Comparison of ENCODE assay signal across 12 cellular contexts in the genomic region with DNA sequence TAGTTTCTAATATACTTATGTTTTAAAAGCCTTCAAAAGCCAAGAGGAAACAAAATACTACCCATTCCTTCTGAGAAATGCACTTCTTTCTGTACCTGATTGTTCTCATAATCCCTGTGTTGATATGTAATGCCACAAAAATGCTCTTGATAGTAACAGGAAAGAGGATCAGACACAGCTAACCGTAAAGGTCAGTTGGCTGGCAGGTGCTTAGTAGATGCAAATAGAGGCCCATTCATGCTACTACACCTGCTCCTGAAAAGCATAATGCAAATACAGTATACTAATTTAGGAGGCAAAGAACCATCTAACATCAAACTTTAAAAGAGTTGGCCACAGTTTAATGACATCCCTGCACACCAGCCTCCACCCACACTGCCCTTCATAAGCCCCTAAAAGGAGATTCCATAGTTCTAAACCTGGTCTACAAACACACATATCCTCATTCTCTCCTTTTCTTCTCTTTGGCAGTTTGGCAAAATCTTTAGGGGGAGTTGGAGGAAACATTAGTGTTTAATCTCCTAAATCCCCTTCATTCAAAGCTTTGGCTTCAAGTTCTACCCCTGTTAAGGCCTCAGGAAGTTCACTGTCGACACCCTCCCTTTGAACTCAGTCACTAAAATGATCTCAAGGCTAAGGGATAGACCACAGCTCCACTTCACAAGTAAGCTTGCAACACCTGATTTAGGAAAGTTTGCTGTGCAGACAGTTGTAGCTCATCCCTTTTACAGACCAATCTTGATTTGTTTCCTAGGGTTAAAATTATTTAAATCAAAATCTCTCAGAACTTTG.
DNase-seq lines count a peak whose midpoint lies in the region; ATAC-seq and TF ChIP-seq lines count a peak whose summit lies in the region.
"Had no signal": no experiment of that assay in that cellular context is flagged by ENCODE, and none has a peak within 500 bp of the region (broad histone marks: within the 10 kb centered on the region; RNA-seq: fewer than 3 reads in every experiment).

No MANE protein-coding gene starts in this region.

- H3K9me3 Mint-ChIP-seq in activated naive CD8-positive, alpha-beta T cell (ENCODE audit: low read depth), result no peaks in the 10 kb centered on the region
- peaks cover 4% of the 10 kb centered on the region for H3K9me3 Mint-ChIP-seq in activated naive CD8-positive, alpha-beta T cell treated with anti-CD3 and anti-CD28 coated beads, Interleukin-2, amount 50 U/mL, for 24 hours

- H3K9ac ChIP-seq in SU-DHL-6 (ENCODE audit: low read length), result no peak overlapping the region
- no peak overlapping the region for H3K9ac ChIP-seq in subcutaneous abdominal adipose tissue (ENCODE audit: low read length in 5 of 5)

- peaks cover 21% of the 10 kb centered on the region for H3K79me2 ChIP-seq in SU-DHL-6 (ENCODE audit: insufficient read depth, low read length)

- H3K36me3 Mint-ChIP-seq in activated naive CD8-positive, alpha-beta T cell, result no peaks in the 10 kb centered on the region
- H3K36me3 Mint-ChIP-seq in activated naive CD8-positive, alpha-beta T cell treated with anti-CD3 and anti-CD28 coated beads, Interleukin-2, amount 50 U/mL, for 24 hours (ENCODE audit: low read depth), result peaks cover 4% of the 10 kb centered on the region

- no peaks in the 10 kb centered on the region for H3K9me2 ChIP-seq in SU-DHL-6 (replicated peaks; ENCODE audit: insufficient read depth, low read length)

- no peak for DNase-seq in activated naive CD8-positive, alpha-beta T cell treated with anti-CD3 and anti-CD28 coated beads, Interleukin-2, amount 50 U/mL, for 24 hours
- DNase-seq in NCI-H2107 (lab: John Stamatoyannopoulos, UW) (peak; percentile 81), NCI-H187 (lab: John Stamatoyannopoulos, UW) (no peak), GM20000 (ENCODE audit: low spot score) (no peak), T1000 (lab: John Stamatoyannopoulos, UW) (no peak)
- DNase-seq: activated CD4-positive, alpha-beta T cell treated with anti-CD3 and anti-CD28 coated beads, Interleukin-2, amount 50 U/mL, for 4 hours; islet precursor cell; posterior cingulate gyrus had no signal

- H3K4me1 Mint-ChIP-seq in activated naive CD8-positive, alpha-beta T cell (ENCODE audit: low read depth), result peaks cover 46% of the 10 kb centered on the region
- H3K4me1 Mint-ChIP-seq in activated naive CD8-positive, alpha-beta T cell treated with anti-CD3 and anti-CD28 coated beads, Interleukin-2, amount 50 U/mL, for 24 hours, result peaks cover 44% of the 10 kb centered on the region

- no peak for TF ChIP-seq CTCF in SU-DHL-6 (IDR thresholded peaks at IDR 0.05; ENCODE audit: insufficient read depth, low read length, poor library complexity, severe bottlenecking)
- TF ChIP-seq CTCF in GM20000 (IDR thresholded peaks at IDR 0.05; ENCODE audit: extremely low read depth, missing control alignments), result no peak

- no peak overlapping the region for H2AFZ ChIP-seq in SU-DHL-6 (ENCODE audit: low read depth, low read length, severe bottlenecking)

- peak overlapping the region; percentile 52 for H3K4me3 Mint-ChIP-seq in activated naive CD8-positive, alpha-beta T cell
- no peak overlapping the region for H3K4me3 Mint-ChIP-seq in activated naive CD8-positive, alpha-beta T cell treated with anti-CD3 and anti-CD28 coated beads, Interleukin-2, amount 50 U/mL, for 24 hours

- H4K20me1 ChIP-seq in SU-DHL-6 (ENCODE audit: low read depth, low read length), result no peaks in the 10 kb centered on the region; the same call in 1 of the 2 replicates

- H3K9me3 ChIP-seq in SU-DHL-6 (ENCODE audit: insufficient read depth, low read length), result no peaks in the 10 kb centered on the region
- no peaks in the 10 kb centered on the region for H3K9me3 ChIP-seq in subcutaneous abdominal adipose tissue (ENCODE audit: control insufficient read depth in 5 of 5, low read length in 5 of 5)

- ATAC-seq in activated naive CD8-positive, alpha-beta T cell treated with anti-CD3 and anti-CD28 coated beads, Interleukin-2, amount 50 U/mL, for 24 hours, result no peak
- ATAC-seq: esophagus mucosa had no signal

- no peaks in the 10 kb centered on the region for H3F3A ChIP-seq in SU-DHL-6 (ENCODE audit: insufficient read depth)

- H3K27ac ChIP-seq in SU-DHL-6 (ENCODE audit: low read depth, low read length) (no peak overlapping the region), subcutaneous abdominal adipose tissue (ENCODE audit: low read depth, low read length) (peak overlapping the region; percentile 98)

- peaks cover 8 to 39% (median 36%) of the 10 kb centered on the region in 5 donors for H3K4me1 ChIP-seq in subcutaneous abdominal adipose tissue (ENCODE audit: control insufficient read depth in 5 of 5, insufficient read depth in 5 of 5, low read length in 5 of 5)

- H3K4me3 ChIP-seq in SU-DHL-6 (ENCODE audit: insufficient read depth, low read length, poor library complexity, severe bottlenecking) (peak overlapping the region; percentile 9), subcutaneous abdominal adipose tissue (ENCODE audit: low read depth in 1 of 5, low read length in 5 of 5) (no peak overlapping the region)

- peak overlapping the region; percentile 39 for H3K4me2 ChIP-seq in SU-DHL-6 (ENCODE audit: low read depth, low read length, poor library complexity, severe bottlenecking)

- H3K36me3 ChIP-seq in SU-DHL-6 (ENCODE audit: low read length) (no peaks in the 10 kb centered on the region), subcutaneous abdominal adipose tissue (ENCODE audit: control insufficient read depth in 5 of 5, insufficient read depth in 5 of 5, low read length in 5 of 5) (no peaks in the 10 kb centered on the region)

- peak overlapping the region; percentile 80 for H3K27ac Mint-ChIP-seq in activated naive CD8-positive, alpha-beta T cell
- H3K27ac Mint-ChIP-seq in activated naive CD8-positive, alpha-beta T cell treated with anti-CD3 and anti-CD28 coated beads, Interleukin-2, amount 50 U/mL, for 24 hours, result no peak overlapping the region

- H3K27me3 ChIP-seq in SU-DHL-6 (ENCODE audit: low read length), result no peaks in the 10 kb centered on the region
- H3K27me3 ChIP-seq in subcutaneous abdominal adipose tissue (ENCODE audit: control insufficient read depth in 5 of 5, insufficient read depth in 4 of 5, low read length in 5 of 5), result no peaks in the 10 kb centered on the region

- H3K27me3 Mint-ChIP-seq in activated naive CD8-positive, alpha-beta T cell, result no peaks in the 10 kb centered on the region
- H3K27me3 Mint-ChIP-seq in activated naive CD8-positive, alpha-beta T cell treated with anti-CD3 and anti-CD28 coated beads, Interleukin-2, amount 50 U/mL, for 24 hours, result no peaks in the 10 kb centered on the region
